In the genomic region with DNA sequence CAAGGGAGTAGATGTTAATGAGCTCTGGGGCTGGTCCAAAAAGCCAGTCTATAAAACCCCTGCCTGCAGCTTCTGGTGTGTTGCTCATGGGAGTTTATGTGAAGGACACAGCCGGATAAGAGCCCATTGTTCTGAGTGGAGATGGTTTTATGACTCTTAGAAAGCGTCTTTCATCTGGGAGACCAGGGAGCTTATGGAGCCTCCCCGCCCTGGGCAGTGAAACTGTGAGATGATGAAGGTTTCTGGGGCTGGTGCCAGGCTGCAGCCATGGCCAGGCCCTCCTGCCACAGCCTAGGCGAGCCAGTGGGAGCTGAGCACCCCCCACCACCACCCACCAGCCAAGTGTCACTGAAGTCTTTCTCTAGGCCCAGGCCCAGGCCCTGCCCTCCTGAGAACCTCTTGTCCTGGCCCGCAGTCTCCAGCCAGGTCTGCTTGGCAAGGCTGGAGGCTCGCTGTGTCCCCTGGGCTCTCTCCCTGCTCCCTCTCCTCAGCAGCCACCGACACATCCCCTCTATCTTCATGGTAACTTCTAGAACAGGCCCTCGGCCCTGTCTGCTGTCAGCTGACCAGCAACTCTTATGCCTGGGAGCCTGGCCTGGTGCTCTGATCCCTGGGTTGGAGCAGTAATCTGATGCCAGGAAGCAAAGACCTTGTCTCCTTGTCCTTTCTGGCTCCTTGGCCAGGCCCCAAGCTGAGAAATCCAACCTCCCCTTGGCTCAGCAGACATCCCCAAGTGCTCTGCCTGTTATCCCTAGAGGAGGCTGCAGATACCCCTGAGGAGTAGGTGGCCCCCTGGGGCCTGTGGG, we compare ENCODE assay signal across 10 cellular contexts. TPM values are rescaled to one million over a fixed set of nuclear protein-coding genes. Genes with fewer than 3 reads are reported as not detected.
DNase-seq lines count a peak whose midpoint lies in the region; ATAC-seq and TF ChIP-seq lines count a peak whose summit lies in the region.
"Had no signal": no experiment of that assay in that cellular context is flagged by ENCODE, and none has a peak within 500 bp of the region (broad histone marks: within the 10 kb centered on the region; RNA-seq: fewer than 3 reads in every experiment).

No MANE protein-coding gene starts in this region.

- H2AFZ ChIP-seq in neural progenitor cell (replicated peaks) = peak overlapping the region; percentile 50

- no peaks in the 10 kb centered on the region for H3K27me3 ChIP-seq in breast epithelium
- no peaks in the 10 kb centered on the region for H3K27me3 ChIP-seq in neural progenitor cell

- H3K4me3 Mint-ChIP-seq in MCF 10A (ENCODE audit: unreplicated experiment) = no peak overlapping the region
- H3K4me3 Mint-ChIP-seq in neural progenitor cell = no peak overlapping the region

- intact Hi-C loops in breast epithelium (cut with DNase I; ENCODE audit: low total_unique reads) = no loop called here
- intact Hi-C loops in MCF 10A (cut with micrococcal nuclease) = no loop called here

- H3K9me3 ChIP-seq in breast epithelium (no peaks in the 10 kb centered on the region), neural progenitor cell (ENCODE audit: low read depth) (no peaks in the 10 kb centered on the region)

- no TSS peak for BruUV-seq in MCF 10A (replicated peaks; lab: Mats Ljungman, UMichigan)

- H3K9me3 Mint-ChIP-seq in MCF 10A (ENCODE audit: unreplicated experiment) = no peaks in the 10 kb centered on the region
- H3K9me3 Mint-ChIP-seq in neural progenitor cell = no peaks in the 10 kb centered on the region

- ATAC-seq in GM19397 (IDR thresholded peaks at IDR 0.05; ENCODE audit: unreplicated experiment) = no peak

- H3K27me3 Mint-ChIP-seq in MCF 10A (ENCODE audit: insufficient read depth, unreplicated experiment) = no peaks in the 10 kb centered on the region
- peaks cover 23% of the 10 kb centered on the region for H3K27me3 Mint-ChIP-seq in neural progenitor cell (ENCODE audit: insufficient read depth, low read depth)

- TF ChIP-seq POLR2A in breast epithelium (IDR thresholded peaks at IDR 0.05) = no peak

- H3K27ac Mint-ChIP-seq in MCF 10A (ENCODE audit: low read depth, unreplicated experiment) (no peak overlapping the region), neural progenitor cell (peak overlapping the region; percentile 80)

- no peak for TF ChIP-seq CTCF in breast epithelium (IDR thresholded peaks at IDR 0.05)
- no peak for TF ChIP-seq CTCF in MCF 10A (IDR thresholded peaks at IDR 0.05; ENCODE audit: unreplicated experiment)
- TF ChIP-seq CTCF in fibroblast of the aortic adventitia (IDR thresholded peaks at IDR 0.05; ENCODE audit: insufficient read depth, low read length) = no peak
- no peak for TF ChIP-seq CTCF in neural progenitor cell (IDR thresholded peaks at IDR 0.05)

- no peaks in the 10 kb centered on the region for H4K20me1 ChIP-seq in neural progenitor cell (ENCODE audit: low read depth)

- H3K36me3 ChIP-seq in breast epithelium (no peaks in the 10 kb centered on the region), neural progenitor cell (no peaks in the 10 kb centered on the region)

- no peak overlapping the region for H3K4me2 ChIP-seq in neural progenitor cell

- H3K36me3 Mint-ChIP-seq in MCF 10A (ENCODE audit: insufficient read depth, unreplicated experiment) = no peaks in the 10 kb centered on the region
- no peaks in the 10 kb centered on the region for H3K36me3 Mint-ChIP-seq in neural progenitor cell

- no peak overlapping the region for H3K9ac ChIP-seq in neural progenitor cell

- DNase-seq in breast epithelium (ENCODE audit: low spot score in 2 of 2) (peak in 1 of 2 donors; percentile 52), MCF 10A (ENCODE audit: unreplicated experiment) (no peak), fibroblast of the aortic adventitia (ENCODE audit: low read depth) (peak; percentile 93), neural progenitor cell (ENCODE audit: low spot score) (peak; percentile 6), germinal center (ENCODE audit: low spot score) (no peak), dermis blood vessel endothelial cell (no peak), HPDE6-E6E7 (ENCODE audit: extremely low spot score) (no peak)
- DNase-seq: ACHN had no signal

- CTCF ChIA-PET in MCF 10A (lab: Yijun Ruan, JAX) = interaction anchor here (1.2 kb wide), 1 partner anchor 29 kb away, joined by 4 read pairs; no protein-coding TSS in a partner anchor

- peaks cover 4% of the 10 kb centered on the region for H3F3A ChIP-seq in neural progenitor cell (ENCODE audit: low read depth)

- no peaks in the 10 kb centered on the region for H3K79me2 ChIP-seq in neural progenitor cell (ENCODE audit: low read depth)

- peak overlapping the region; percentile 81 to 83 for H3K27ac ChIP-seq in breast epithelium
- H3K27ac ChIP-seq in neural progenitor cell = no peak overlapping the region

- POLR2A ChIA-PET in MCF 10A (lab: Yijun Ruan, JAX) = interaction anchor here (0.7 kb wide), 1 partner anchor 21 kb away, joined by 3 read pairs; no protein-coding TSS in a partner anchor

- peaks cover 0 to 25% of the 10 kb centered on the region in 2 donors for H3K4me1 ChIP-seq in breast epithelium
- H3K4me1 ChIP-seq in neural progenitor cell = peaks cover 13% of the 10 kb centered on the region

- H3K4me1 Mint-ChIP-seq in MCF 10A (ENCODE audit: insufficient read depth, unreplicated experiment) (no peaks in the 10 kb centered on the region), neural progenitor cell (peaks cover 47% of the 10 kb centered on the region)

- H3K4me3 ChIP-seq in breast epithelium (no peak overlapping the region), fibroblast of the aortic adventitia (ENCODE audit: low read depth, low read length) (no peak overlapping the region), neural progenitor cell (no peak overlapping the region)

RNA-seq across cellular contexts. Expression of a gene that starts 7.6 kb away (rescaled TPM):
- total RNA-seq in breast epithelium (10 to 100 TPM; 36.7 to 51.4 (median 49.8) TPM), MCF 10A (2022) (5.0 and 12.2 TPM in 2 replicates), fibroblast of the aortic adventitia (ENCODE audit: low replicate concordance) (13.6 and 23.9 TPM in 2 replicates), neural progenitor cell (ENCODE audit: low replicate concordance) (20.3 and 29.4 TPM in 2 replicates), dermis blood vessel endothelial cell (0.70 and 0.85 TPM in 2 replicates)
- total RNA-seq: T-helper 1 cell treated with Interleukin-12 subunit alpha and Interleukin-12 subunit beta and Interleukin-4 antibody, amounts not matched to agents 30 ng/mL and 1 ng/mL, for 36 hours had no signal

Comparison
In these comparisons a context has a peak if more than half of its experiments do, and no peak if none do; other contexts are left out.
1. DNase-seq: peak in fibroblast of the aortic adventitia (single experiment) and neural progenitor cell (single experiment); none in MCF 10A (single experiment), germinal center (single experiment), dermis blood vessel endothelial cell (single experiment) and HPDE6-E6E7 (single experiment).